8 cellular contexts compared by ENCODE assay signal in the genomic region with DNA sequence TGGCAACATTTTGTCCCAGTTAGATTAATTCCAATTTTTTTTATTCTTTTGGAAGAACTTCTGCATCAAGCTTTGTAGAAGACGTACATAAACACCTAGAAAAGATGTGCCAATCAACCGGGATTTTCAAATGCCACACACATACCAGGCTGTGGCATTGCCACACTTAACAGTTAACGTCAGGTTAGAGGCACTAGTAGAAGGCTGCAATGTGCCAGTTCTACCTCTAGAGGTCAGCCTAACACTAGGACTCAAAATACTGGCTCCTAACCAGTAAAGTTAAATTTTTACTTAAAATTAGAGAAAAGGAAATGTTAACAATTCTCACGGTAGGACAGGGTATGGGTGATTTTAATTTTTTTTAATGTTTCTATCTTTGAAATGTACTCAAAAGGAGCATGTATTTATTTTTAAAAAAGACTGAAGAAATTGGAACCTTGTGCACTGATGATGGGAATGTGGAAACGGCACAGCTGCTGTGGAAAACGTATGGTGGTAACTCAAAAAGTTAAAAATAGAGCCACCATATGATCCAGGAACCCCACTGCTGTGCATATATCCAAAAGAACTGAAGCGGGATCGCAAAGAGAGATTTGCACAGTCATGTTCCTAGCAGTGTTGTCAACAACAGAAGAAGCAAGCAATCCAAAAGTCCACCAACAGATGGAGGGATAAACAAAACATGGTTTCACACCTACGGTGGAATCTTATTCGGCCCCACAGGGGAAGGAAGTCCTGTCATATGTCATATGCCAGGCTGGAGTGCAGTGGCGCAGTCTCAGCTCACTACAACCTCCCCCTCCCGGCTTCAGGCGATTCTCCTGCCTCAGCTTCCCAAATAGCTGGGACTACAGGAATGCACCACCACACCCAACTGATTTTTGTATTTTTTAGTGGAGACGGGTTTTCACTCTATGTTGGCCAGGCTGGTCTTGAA. TPM values are rescaled to one million over a fixed set of nuclear protein-coding genes. Genes with fewer than 3 reads are reported as not detected.
DNase-seq lines count a peak whose midpoint lies in the region; ATAC-seq lines count a peak whose summit lies in the region.

No MANE protein-coding gene starts in this region.

- ATAC-seq in HG02973 (IDR thresholded peaks at IDR 0.05; ENCODE audit: unreplicated experiment): no peak

- H3K36me3 ChIP-seq in H7 (replicated peaks; ENCODE audit: control insufficient read depth, insufficient read depth, low read length): no peaks in the 10 kb centered on the region

- H3K27me3 ChIP-seq in H7 (ENCODE audit: control insufficient read depth, insufficient read depth, low read length): no peaks in the 10 kb centered on the region; the same call in 1 of the 2 replicates

- DNase-seq in Caki2 (ENCODE audit: low read depth) (peak; percentile 40), H7 (peak; percentile 66), NCI-H748 (lab: John Stamatoyannopoulos, UW; ENCODE audit: unreplicated experiment) (peak; percentile 74), lung microvascular endothelial cell (ENCODE audit: low read depth in 2 of 2) (peak; percentile 82 to 83)
- peak; percentile 53 to 57 for DNase-seq in activated CD4-positive, alpha-beta T cell treated with anti-CD3 and anti-CD28 coated beads, Interleukin-2, amount 50 U/mL, for 4 hours
- DNase-seq in effector CD4-positive, alpha-beta T cell: peak; percentile 53
- DNase-seq in stimulated activated CD8-positive, alpha-beta memory T cell treated with anti-CD3 and anti-CD28 coated beads, Interleukin-4, amount 100 ng/mL, for 1 hour (ENCODE audit: low read depth in 2 of 2, low spot score in 1 of 2): peak; percentile 17 to 29

- H3K4me3 ChIP-seq in H7 (ENCODE audit: insufficient read depth, low read depth, low read length): no peak overlapping the region

- in situ Hi-C loops in Caki2 (cut with HindIII; ENCODE audit: low pct_unique_long_range_greater_than_20kb, low sequenced_read_pairs): loop anchor here (25.0 kb wide), 1 partner anchor 308 kb away; a partner anchor contains a TSS

RNA-seq across cellular contexts. Expression of a gene that starts 30.3 kb away (rescaled TPM):
- total RNA-seq in Caki2 (2014; rRNA removed; shearing (Covaris generic); ENCODE audit: low replicate concordance): 34.8 and 42.9 TPM in 2 replicates
- 0.14 and 0.18 TPM in 2 replicates for total RNA-seq in H7 (2014; rRNA removed; shearing (Covaris generic))
- total RNA-seq in lung microvascular endothelial cell: 18.3 and 38.4 TPM in 2 replicates

Comparison
In these comparisons a context has a peak if more than half of its experiments do, and no peak if none do; other contexts are left out.
1. DNase-seq: peak in every context shown above with its lines; median percentile 82 in lung microvascular endothelial cell; 74 in NCI-H748; 66 in H7; 55 in activated CD4-positive, alpha-beta T cell treated with anti-CD3 and anti-CD28 coated beads, Interleukin-2, amount 50 U/mL, for 4 hours; 53 in effector CD4-positive, alpha-beta T cell; 40 in Caki2; 23 in stimulated activated CD8-positive, alpha-beta memory T cell treated with anti-CD3 and anti-CD28 coated beads, Interleukin-4, amount 100 ng/mL, for 1 hour.
2. RNA of a gene that starts 30.3 kb away (total RNA-seq): 34.8 to 42.9 TPM in Caki2 and 18.3 to 38.4 TPM in lung microvascular endothelial cell; 0.14 to 0.18 TPM in H7; every median in the first group is over 10 times any median in the second.